16 cellular contexts compared by ENCODE assay signal in the genomic region with DNA sequence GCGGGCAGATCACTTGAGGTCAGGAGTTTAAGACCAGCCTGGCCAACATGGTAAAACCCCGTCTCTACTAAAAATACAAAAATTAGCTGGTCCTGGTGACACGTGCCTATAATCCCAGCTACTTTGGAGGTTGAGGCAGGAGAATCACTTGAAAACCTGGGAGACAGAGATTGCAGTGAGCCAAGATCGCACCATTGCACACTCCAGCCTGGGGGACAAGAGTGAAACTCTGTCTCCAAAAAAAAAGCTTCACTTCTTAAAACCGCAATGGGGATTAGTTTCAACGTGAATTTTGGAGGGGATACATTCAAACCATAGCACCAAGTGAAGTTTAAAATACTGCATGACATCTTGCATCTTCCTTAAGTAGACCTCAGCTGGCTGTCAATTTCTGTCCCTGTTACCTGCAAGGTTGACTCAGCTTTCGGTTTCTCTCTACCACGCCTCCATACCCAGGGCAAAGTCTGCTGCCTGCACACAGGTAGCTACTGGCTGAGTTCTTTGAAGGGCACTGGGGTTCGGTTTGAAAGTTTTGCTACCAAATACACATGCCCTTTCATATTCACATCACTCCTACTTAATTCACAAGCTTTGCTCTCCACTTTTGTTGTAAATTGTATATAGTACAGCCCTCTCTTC.
A peak's percentile ranks its signal among the peaks of the same experiment; 100 is the strongest.
DNase-seq lines count a peak whose midpoint lies in the region; ATAC-seq and TF ChIP-seq lines count a peak whose summit lies in the region.
"Had no signal": no experiment of that assay in that cellular context is flagged by ENCODE, and none has a peak within 500 bp of the region (broad histone marks: within the 10 kb centered on the region; RNA-seq: fewer than 3 reads in every experiment).

No MANE protein-coding gene starts in this region.

- H2BK20ac ChIP-seq in IMR-90 (ENCODE audit: low read depth, low read length): peak overlapping the region; percentile 17; the same call in 1 of the 2 replicates

- no peaks in the 10 kb centered on the region for H3K27me3 ChIP-seq in GM23338 (ENCODE audit: insufficient read depth)
- no peaks in the 10 kb centered on the region for H3K27me3 ChIP-seq in IMR-90 (ENCODE audit: control insufficient read depth, insufficient read depth, low read length)
- H3K27me3 ChIP-seq in mucosa of stomach (ENCODE audit: control insufficient read depth, insufficient read depth, low read length): no peaks in the 10 kb centered on the region
- H3K27me3 ChIP-seq: BE2C, dorsolateral prefrontal cortex, MG63 had no signal

- no peaks in the 10 kb centered on the region for H3K36me3 ChIP-seq in GM23338 (ENCODE audit: insufficient read depth)
- H3K36me3 ChIP-seq in IMR-90 (ENCODE audit: control insufficient read depth, insufficient read depth, low read length): no peaks in the 10 kb centered on the region
- no peaks in the 10 kb centered on the region for H3K36me3 ChIP-seq in mucosa of stomach (ENCODE audit: control insufficient read depth, insufficient read depth, low read length)
- H3K36me3 ChIP-seq: BE2C, MG63 had no signal

- peak overlapping the region in 1 of 2 experiments; percentile 42; a peak in 1 of 4 replicates for H4K8ac ChIP-seq in IMR-90 (ENCODE audit: low read depth in 2 of 2, low read length in 2 of 2)

- peak overlapping the region; percentile 52; the same call in 1 of the 2 replicates for H2BK120ac ChIP-seq in IMR-90 (ENCODE audit: low read depth, low read length)

- H2AFZ ChIP-seq in GM23338 (no peak overlapping the region), IMR-90 (replicated peaks; ENCODE audit: low read length, poor library complexity) (no peak overlapping the region)

- POLR2A ChIA-PET in IMR-90 (lab: Charles Lee; ENCODE audit: unreplicated experiment): interaction anchor here (0.5 kb wide), 1 partner anchor 8 kb away, joined by 5 read pairs; no protein-coding TSS in a partner anchor

- intact Hi-C loops in IMR-90 (cut with micrococcal nuclease): loop anchor here (5.0 kb wide), 1 partner anchor 69 kb away; the partner anchor contains the start of gene KIAA1958

- no peaks in the 10 kb centered on the region for H3K9me2 ChIP-seq in GM23338 (ENCODE audit: insufficient read depth)

- TF ChIP-seq RAD21 in IMR-90 (IDR thresholded peaks at IDR 0.05; ENCODE audit: low read length): no peak

- H3K79me1 ChIP-seq in IMR-90 (ENCODE audit: low read depth in 1 of 2, low read length in 2 of 2): no peaks in the 10 kb centered on the region; a peak in 1 of 4 replicates

- H3K9me3 ChIP-seq in IMR-90 (ENCODE audit: control insufficient read depth, insufficient read depth, low read length) (no peaks in the 10 kb centered on the region), mucosa of stomach (ENCODE audit: control insufficient read depth, low read length) (no peaks in the 10 kb centered on the region)
- H3K9me3 ChIP-seq: BE2C, MG63 had no signal

- H3K4me2 ChIP-seq in GM23338 (no peak overlapping the region), IMR-90 (ENCODE audit: low read depth, low read length) (no peak overlapping the region)

- in situ Hi-C loops in IMR-90 (cut with MboI; ENCODE audit: low sequenced_read_pairs): no loop called here

- H3K4me1 Mint-ChIP-seq in GM23338: peaks cover 32% of the 10 kb centered on the region
- no peaks in the 10 kb centered on the region for H3K4me1 Mint-ChIP-seq in effector memory CD8-positive, alpha-beta T cell (ENCODE audit: low read depth in 2 of 2)

- no peak for ATAC-seq in GM23338
- no peak for ATAC-seq in IMR-90 (ENCODE audit: low read depth)
- ATAC-seq in esophagus mucosa: peak; percentile 80
- ATAC-seq in HG02759 (IDR thresholded peaks at IDR 0.05; ENCODE audit: unreplicated experiment): no peak
- ATAC-seq in effector memory CD8-positive, alpha-beta T cell (replicated peaks): no peak

- H3K4me3 Mint-ChIP-seq in GM23338: no peak overlapping the region
- no peak overlapping the region for H3K4me3 Mint-ChIP-seq in effector memory CD8-positive, alpha-beta T cell
- H3K4me3 Mint-ChIP-seq: nephron had no signal

- DNase-seq in GM23338 (ENCODE audit: low spot score): no peak
- DNase-seq in IMR-90: no peak
- DNase-seq in SIG-M5 (lab: John Stamatoyannopoulos, UW): no peak
- DNase-seq in effector memory CD8-positive, alpha-beta T cell: no peak
- DNase-seq: activated naive CD4-positive, alpha-beta T cell treated with anti-CD3 and anti-CD28 coated beads, Interleukin-2, amount 50 U/mL, for 16 hours; BE2C; dorsolateral prefrontal cortex; hypothalamus; NCI-H1930; NCI-H526 had no signal

- no peak overlapping the region for H3K27ac Mint-ChIP-seq in GM23338
- H3K27ac Mint-ChIP-seq in effector memory CD8-positive, alpha-beta T cell: no peak overlapping the region
- H3K27ac Mint-ChIP-seq: nephron had no signal

- H3K18ac ChIP-seq in IMR-90 (ENCODE audit: low read depth, low read length): peak overlapping the region; percentile 33; the same call in 1 of the 2 replicates

- peak overlapping the region; percentile 77; the same call in 1 of the 2 replicates for H3K14ac ChIP-seq in IMR-90 (replicated peaks; ENCODE audit: low read depth, low read length)

- peaks cover 9% of the 10 kb centered on the region; the same call in 1 of the 2 replicates for H3K9me1 ChIP-seq in IMR-90 (ENCODE audit: insufficient read depth, low read length)

- no TSS peak for BruUV-seq in IMR-90 (replicated peaks; lab: Mats Ljungman, UMichigan)

- WGBS in IMR-90 (ENCODE audit: extremely low coverage in 2 of 2, insufficient read length in 1 of 2), 2 experiments: 100% methylated on average over 1 of the region's 9 CpGs; no CpG with 5 or more reads in 1 of the 2 experiments

- H2BK15ac ChIP-seq in IMR-90 (ENCODE audit: low read depth, low read length): 0 out of 3 replicates have a peak overlapping the region, but pooled peaks have one; percentile 32

- H4K20me1 ChIP-seq in GM23338 (replicated peaks; ENCODE audit: insufficient read depth) (peaks cover 25% of the 10 kb centered on the region), IMR-90 (ENCODE audit: insufficient read depth, low read length) (no peaks in the 10 kb centered on the region)

- no peaks in the 10 kb centered on the region for H3K27me3 Mint-ChIP-seq in GM23338 (ENCODE audit: insufficient read depth, low read depth, poor library complexity)
- H3K27me3 Mint-ChIP-seq in effector memory CD8-positive, alpha-beta T cell: no peaks in the 10 kb centered on the region

- no peak for TF ChIP-seq POLR2A in IMR-90 (IDR thresholded peaks at IDR 0.05; ENCODE audit: low read depth, low read length)

- H4K91ac ChIP-seq in IMR-90 (ENCODE audit: insufficient read depth, low read depth, low read length): peak overlapping the region; percentile 52; the same call in 1 of the 2 replicates

- H3F3A ChIP-seq in GM23338 (replicated peaks; ENCODE audit: low read depth): no peaks in the 10 kb centered on the region; the same call in 1 of the 2 replicates

- peaks cover 94% of the 10 kb centered on the region for H3K79me2 ChIP-seq in GM23338 (replicated peaks; ENCODE audit: insufficient read depth)

- H3K56ac ChIP-seq in IMR-90 (ENCODE audit: extremely low read depth, insufficient read depth, low read length): no peak overlapping the region

- H3K23ac ChIP-seq in IMR-90 (ENCODE audit: low read depth, low read length): no peak overlapping the region

- H3K4me1 ChIP-seq in GM23338 (ENCODE audit: insufficient read depth) (peaks cover 32% of the 10 kb centered on the region), IMR-90 (ENCODE audit: control insufficient read depth, insufficient read depth, low read length) (peaks cover 12% of the 10 kb centered on the region), mucosa of stomach (ENCODE audit: control insufficient read depth, insufficient read depth, low read length) (peaks cover 26% of the 10 kb centered on the region)
- H3K4me1 ChIP-seq: BE2C had no signal

- H3K36me3 Mint-ChIP-seq in GM23338 (ENCODE audit: low read depth): no peaks in the 10 kb centered on the region
- H3K36me3 Mint-ChIP-seq in effector memory CD8-positive, alpha-beta T cell (ENCODE audit: insufficient read depth): no peaks in the 10 kb centered on the region

- H2AK9ac ChIP-seq in IMR-90 (replicated peaks; ENCODE audit: low read depth, low read length, poor library complexity): no peak overlapping the region

- CTCF ChIA-PET in IMR-90 (lab: Yijun Ruan, JAX): no interaction called here

- H3K4me3 ChIP-seq in GM23338 (no peak overlapping the region), IMR-90 (ENCODE audit: insufficient read depth, low read depth, low read length) (no peak overlapping the region), mucosa of stomach (ENCODE audit: low read length) (peak overlapping the region; percentile 22)
- H3K4me3 ChIP-seq: dorsolateral prefrontal cortex, MG63 had no signal

- no peaks in the 10 kb centered on the region for H3K9me3 Mint-ChIP-seq in GM23338
- H3K9me3 Mint-ChIP-seq in effector memory CD8-positive, alpha-beta T cell: no peaks in the 10 kb centered on the region
- H3K9me3 Mint-ChIP-seq: nephron had no signal

- H3K27ac ChIP-seq in GM23338 (ENCODE audit: low read depth) (0 out of 2 replicates have a peak overlapping the region, but pooled peaks have one; percentile 68), IMR-90 (ENCODE audit: insufficient read depth, low read length) (no peak overlapping the region)
- H3K27ac ChIP-seq: dorsolateral prefrontal cortex, VCaP had no signal

- H2AK5ac ChIP-seq in IMR-90 (ENCODE audit: low read depth, low read length): peak overlapping the region; percentile 61; the same call in 1 of the 2 replicates

- H4K5ac ChIP-seq in IMR-90 (ENCODE audit: low read depth, low read length): peak overlapping the region; percentile 69; the same call in 1 of the 2 replicates

- H2BK5ac ChIP-seq in IMR-90 (ENCODE audit: low read depth, low read length, poor library complexity, severe bottlenecking): peak overlapping the region; percentile 64

- dilution Hi-C loops in IMR-90 (cut with HindIII; ENCODE audit: low sequenced_read_pairs, unreplicated experiment): no loop called here

- no peak overlapping the region for H3K9ac ChIP-seq in IMR-90 (ENCODE audit: low read depth, low read length)
- H3K9ac ChIP-seq in mucosa of stomach (ENCODE audit: low read length): peak overlapping the region; percentile 25

- H3K4ac ChIP-seq in IMR-90 (ENCODE audit: low read depth, low read length): peak overlapping the region; percentile 78

- no peak for TF ChIP-seq CTCF in GM23338 (conservative IDR thresholded peaks at IDR 0.05; ENCODE audit: low read depth in 2 of 2)
- no peak for TF ChIP-seq CTCF in IMR-90 (conservative IDR thresholded peaks at IDR 0.05; ENCODE audit: low read depth, low read length)

TF ChIP-seq in GM23338, 12 proteins besides CTCF, POLR2A, EP300 and RAD21 (continues in another document):
- TF ChIP-seq JUNB (IDR thresholded peaks at IDR 0.05; ENCODE audit: unreplicated experiment) (no peak), CREB1 (CRISPR knock-in tag; IDR thresholded peaks at IDR 0.05; ENCODE audit: low read depth) (no peak)

TF ChIP-seq in IMR-90, 13 proteins besides CTCF, POLR2A, EP300 and RAD21 (continues in another document):
- no peak for TF ChIP-seq MAFK (IDR thresholded peaks at IDR 0.05; ENCODE audit: low read depth, low read length)
- no peak for TF ChIP-seq FOS (IDR thresholded peaks at IDR 0.05; ENCODE audit: low read depth, low read length)
- TF ChIP-seq SMC3 (IDR thresholded peaks at IDR 0.05; ENCODE audit: low read depth, low read length): no peak
- TF ChIP-seq CHD1 (IDR thresholded peaks at IDR 0.05; ENCODE audit: low read depth, low read length): no peak
- TF ChIP-seq NFE2L2 (IDR thresholded peaks at IDR 0.05; ENCODE audit: low read depth, low read length): no peak
- no peak for TF ChIP-seq BHLHE40 (IDR thresholded peaks at IDR 0.05; ENCODE audit: low read depth, low read length)
